14 cellular contexts compared by ENCODE assay signal in genomic region chr19:16096281-16096855, GRCh38. TPM values are rescaled to one million over a fixed set of nuclear protein-coding genes. Genes with fewer than 3 reads are reported as not detected.
DNase-seq lines count a peak whose midpoint lies in the region; ATAC-seq and TF ChIP-seq lines count a peak whose summit lies in the region.
"Had no signal": no experiment of that assay in that cellular context is flagged by ENCODE, and none has a peak within 500 bp of the region (broad histone marks: within the 10 kb centered on the region; RNA-seq: fewer than 3 reads in every experiment).

No MANE protein-coding gene starts in this region.

- H3K27ac ChIP-seq in liver (ENCODE audit: low read depth in 1 of 2, low read length in 2 of 2) (no peak overlapping the region), tibial nerve (peak overlapping the region in 3 of 4 donors; percentile 12 to 82 (median 80))

- DNase-seq in activated T-cell treated with anti-CD3 and anti-CD28 coated beads, Interleukin-2, amount 50 U/mL, for 72 hours = no peak
- no peak for DNase-seq in activated T-cell treated with anti-CD3 and anti-CD28 coated beads, Interleukin-2, amount 50 U/mL, for 4 hours
- no peak for DNase-seq in activated naive CD4-positive, alpha-beta T cell treated with anti-CD3 and anti-CD28 coated beads, Interleukin-2, amount 50 U/mL, for 72 hours (ENCODE audit: low spot score in 2 of 2)
- DNase-seq in tibial nerve (ENCODE audit: low spot score in 2 of 2) (no peak), AG20443 (ENCODE audit: low spot score) (no peak), ureter (ENCODE audit: low spot score) (no peak), hepatic stellate cell (ENCODE audit: low spot score) (no peak)
- DNase-seq: activated T-cell treated with anti-CD3 and anti-CD28 coated beads, Interleukin-2, amount 50 U/mL, for 1 hour; MM.1S; NCI-H524 treated with DMSO at 0.1 percent for 48 hours; stimulated activated CD4-positive, alpha-beta T cell treated with anti-CD3 and anti-CD28 coated beads, Interleukin-15, amount 100 ng/mL, for 24 hours had no signal

- peaks cover 53% of the 10 kb centered on the region for H3K4me1 Mint-ChIP-seq in activated T-cell treated with anti-CD3 and anti-CD28 coated beads, Interleukin-2, amount 50 U/mL, for 72 hours (ENCODE audit: low read depth)
- peaks cover 20% of the 10 kb centered on the region for H3K4me1 Mint-ChIP-seq in activated T-cell treated with anti-CD3 and anti-CD28 coated beads, Interleukin-2, amount 50 U/mL, for 4 hours (ENCODE audit: low read depth)

- H3K4me1 ChIP-seq in liver (ENCODE audit: control insufficient read depth in 4 of 4, insufficient read depth in 4 of 4, low read length in 3 of 4) (peaks cover 0 to 8% (median 4%) of the 10 kb centered on the region in 4 donors), tibial nerve (peaks cover 0 to 43% (median 12%) of the 10 kb centered on the region in 4 donors)
- H3K4me1 ChIP-seq: HAP-1 had no signal

- H3K9ac ChIP-seq in liver (ENCODE audit: low read depth in 1 of 2, low read length in 2 of 2) = no peak overlapping the region

- H3K9me3 Mint-ChIP-seq in activated T-cell treated with anti-CD3 and anti-CD28 coated beads, Interleukin-2, amount 50 U/mL, for 72 hours = no peaks in the 10 kb centered on the region
- H3K9me3 Mint-ChIP-seq in activated T-cell treated with anti-CD3 and anti-CD28 coated beads, Interleukin-2, amount 50 U/mL, for 4 hours = no peaks in the 10 kb centered on the region
- no peaks in the 10 kb centered on the region for H3K9me3 Mint-ChIP-seq in activated naive CD4-positive, alpha-beta T cell treated with anti-CD3 and anti-CD28 coated beads, Interleukin-2, amount 50 U/mL, for 72 hours

- no peak for ATAC-seq in activated T-cell treated with anti-CD3 and anti-CD28 coated beads, Interleukin-2, amount 50 U/mL, for 72 hours (replicated peaks in 1 of 2)
- ATAC-seq in activated T-cell treated with anti-CD3 and anti-CD28 coated beads, Interleukin-2, amount 50 U/mL, for 4 hours = no peak
- no peak for ATAC-seq in activated naive CD4-positive, alpha-beta T cell treated with anti-CD3 and anti-CD28 coated beads, Interleukin-2, amount 50 U/mL, for 72 hours

- H3K36me3 ChIP-seq in liver (ENCODE audit: control insufficient read depth in 4 of 4, insufficient read depth in 3 of 4, low read depth in 1 of 4, low read length in 3 of 4) (peaks cover 0 to 16% (median 1%) of the 10 kb centered on the region in 4 donors), tibial nerve (peaks cover 15 to 98% (median 37%) of the 10 kb centered on the region in 3 donors)

- TF ChIP-seq RAD21 in liver (IDR thresholded peaks at IDR 0.05) = no peak

- TF ChIP-seq CTCF in liver (IDR thresholded peaks at IDR 0.05; ENCODE audit: low read depth, low read length, missing input control) (peak; percentile 0), tibial nerve (IDR thresholded peaks at IDR 0.05) (no peak)

- H3K27me3 ChIP-seq in liver (ENCODE audit: control insufficient read depth in 4 of 4, insufficient read depth in 4 of 4, low read length in 3 of 4) (no peaks in the 10 kb centered on the region), tibial nerve (no peaks in the 10 kb centered on the region)

- no peak for TF ChIP-seq POLR2A in tibial nerve (IDR thresholded peaks at IDR 0.05)

- no peaks in the 10 kb centered on the region for H3K27me3 Mint-ChIP-seq in activated T-cell treated with anti-CD3 and anti-CD28 coated beads, Interleukin-2, amount 50 U/mL, for 72 hours (ENCODE audit: low read depth)
- H3K27me3 Mint-ChIP-seq in activated T-cell treated with anti-CD3 and anti-CD28 coated beads, Interleukin-2, amount 50 U/mL, for 4 hours (ENCODE audit: low read depth) = no peaks in the 10 kb centered on the region

- H3K36me3 Mint-ChIP-seq in activated T-cell treated with anti-CD3 and anti-CD28 coated beads, Interleukin-2, amount 50 U/mL, for 72 hours (ENCODE audit: insufficient read depth in 2 of 2) = peaks cover 37 to 66% of the 10 kb centered on the region in 2 donors
- H3K36me3 Mint-ChIP-seq in activated T-cell treated with anti-CD3 and anti-CD28 coated beads, Interleukin-2, amount 50 U/mL, for 4 hours (ENCODE audit: insufficient read depth) = peaks cover 42% of the 10 kb centered on the region
- peaks cover 36 to 80% of the 10 kb centered on the region in 2 donors for H3K36me3 Mint-ChIP-seq in activated naive CD4-positive, alpha-beta T cell treated with anti-CD3 and anti-CD28 coated beads, Interleukin-2, amount 50 U/mL, for 72 hours

- H3K9me3 ChIP-seq in liver (ENCODE audit: control insufficient read depth in 4 of 4, low read length in 3 of 4) (no peaks in the 10 kb centered on the region), tibial nerve (no peaks in the 10 kb centered on the region)
- H3K9me3 ChIP-seq: HAP-1 had no signal

- H3K4me3 ChIP-seq in liver (ENCODE audit: low read depth in 1 of 3, low read length in 3 of 3) (no peak overlapping the region), tibial nerve (no peak overlapping the region)
- H3K4me3 ChIP-seq: coronary artery, HAP-1 had no signal

- H3K4me3 Mint-ChIP-seq in activated T-cell treated with anti-CD3 and anti-CD28 coated beads, Interleukin-2, amount 50 U/mL, for 72 hours = peak overlapping the region in 1 of 2 donors; percentile 51
- H3K4me3 Mint-ChIP-seq in activated T-cell treated with anti-CD3 and anti-CD28 coated beads, Interleukin-2, amount 50 U/mL, for 4 hours = no peak overlapping the region

- no peak for TF ChIP-seq EP300 in tibial nerve (IDR thresholded peaks at IDR 0.05)

- WGBS in liver = 81% methylated on average over 10 of the region's 10 CpGs
- WGBS in tibial nerve, 2 donors = 61 to 66% methylated on average over 10 of the region's 10 CpGs

- peak overlapping the region; percentile 62 for H3K27ac Mint-ChIP-seq in activated T-cell treated with anti-CD3 and anti-CD28 coated beads, Interleukin-2, amount 50 U/mL, for 72 hours
- H3K27ac Mint-ChIP-seq in activated naive CD4-positive, alpha-beta T cell treated with anti-CD3 and anti-CD28 coated beads, Interleukin-2, amount 50 U/mL, for 72 hours = peak overlapping the region; percentile 62 to 80

TF ChIP-seq in liver, 16 proteins besides CTCF, POLR2A, EP300 and RAD21:
- TF ChIP-seq FOXA2 (IDR thresholded peaks at IDR 0.05) (no peak), TAF1 (conservative IDR thresholded peaks at IDR 0.05) (no peak)

RNA-seq across cellular contexts. Expression of gene RAB8A, which starts 15.3 kb away (rescaled TPM):
- total RNA-seq in activated T-cell treated with anti-CD3 and anti-CD28 coated beads, Interleukin-2, amount 50 U/mL, for 72 hours = 10 to 100 TPM; 95.9 to 99.2 TPM
- total RNA-seq in activated T-cell treated with anti-CD3 and anti-CD28 coated beads, Interleukin-2, amount 50 U/mL, for 4 hours = 100 to 1,000 TPM; 140 to 167 (median 153) TPM
- total RNA-seq in activated naive CD4-positive, alpha-beta T cell treated with anti-CD3 and anti-CD28 coated beads, Interleukin-2, amount 50 U/mL, for 72 hours = 100 to 1,000 TPM; 125 to 155 TPM
- 10 to 100 TPM; 45.6 to 52.0 TPM for total RNA-seq in liver
- polyA plus RNA-seq in liver = 10 to 100 TPM; 38.0 to 43.1 TPM
- total RNA-seq in tibial nerve = 10 to 100 TPM; 27.3 to 42.9 (median 36.3) TPM
- 70.8 TPM for total RNA-seq in ureter

RNA-seq across cellular contexts. Expression of gene TPM4, which starts 20.1 kb away (rescaled TPM):
- total RNA-seq in activated T-cell treated with anti-CD3 and anti-CD28 coated beads, Interleukin-2, amount 50 U/mL, for 72 hours = 100 to 1,000 TPM; 427 to 456 TPM
- 100 to 1,000 TPM; 153 to 177 (median 168) TPM for total RNA-seq in activated T-cell treated with anti-CD3 and anti-CD28 coated beads, Interleukin-2, amount 50 U/mL, for 4 hours
- total RNA-seq in activated naive CD4-positive, alpha-beta T cell treated with anti-CD3 and anti-CD28 coated beads, Interleukin-2, amount 50 U/mL, for 72 hours = 100 to 1,000 TPM; 405 to 411 TPM
- total RNA-seq in liver (10 to 100 TPM; 40.8 to 59.9 TPM), tibial nerve (100 to 1,000 TPM; 471 to 530 (median 493) TPM), ureter (422 TPM)
- 10 to 100 TPM; 19.8 to 46.0 TPM for polyA plus RNA-seq in liver

RNA-seq across cellular contexts. Expression of gene HSH2D, which starts 47.1 kb away (rescaled TPM):
- total RNA-seq in activated T-cell treated with anti-CD3 and anti-CD28 coated beads, Interleukin-2, amount 50 U/mL, for 72 hours = 10 to 100 TPM; 29.9 to 37.2 TPM
- total RNA-seq in activated T-cell treated with anti-CD3 and anti-CD28 coated beads, Interleukin-2, amount 50 U/mL, for 4 hours = 1 to 10 TPM; 5.7 to 9.2 (median 7.0) TPM
- total RNA-seq in activated naive CD4-positive, alpha-beta T cell treated with anti-CD3 and anti-CD28 coated beads, Interleukin-2, amount 50 U/mL, for 72 hours = 10 to 100 TPM; 23.9 to 49.8 TPM
- total RNA-seq in liver (1 to 10 TPM; 1.2 to 2.9 TPM), tibial nerve (under 1 TPM in 1 of 4 donors, not detected in 3; 0.22 TPM), ureter (10.6 TPM)
- polyA plus RNA-seq in liver = 1 to 10 TPM in 1 of 2 donors, under 1 TPM in 1; 0.33 to 1.2 TPM

Comparison
In these comparisons a context has a peak if more than half of its experiments do, and no peak if none do; other contexts are left out.
1. H3K27ac ChIP-seq: peak in tibial nerve (3 of 4); none in liver (0 of 2).